15 cellular contexts compared by ENCODE assay signal in genomic region chr2:8257502-8257901, GRCh38.
A peak's percentile ranks its signal among the peaks of the same experiment; 100 is the strongest.
DNase-seq lines count a peak whose midpoint lies in the region; ATAC-seq and TF ChIP-seq lines count a peak whose summit lies in the region.
"Had no signal": no experiment of that assay in that cellular context is flagged by ENCODE, and none has a peak within 500 bp of the region (broad histone marks: within the 10 kb centered on the region; RNA-seq: fewer than 3 reads in every experiment).

No MANE protein-coding gene starts in this region.

- no peaks in the 10 kb centered on the region for H3K4me1 ChIP-seq in adrenal gland (replicated peaks in 1 of 2)
- H3K4me1 ChIP-seq: Caco-2 had no signal

- no peak overlapping the region for H3K4me3 ChIP-seq in adrenal gland

- H3K27ac ChIP-seq in adrenal gland = no peak overlapping the region
- H3K27ac ChIP-seq: 22Rv1 had no signal

- H3K9me3 ChIP-seq in adrenal gland (replicated peaks in 1 of 3) = no peaks in the 10 kb centered on the region
- H3K9me3 ChIP-seq: Caco-2 had no signal

- no peak for ATAC-seq in stimulated activated naive B cell treated with anti-CD40 and anti-IgM and Interleukin-4, amounts not matched to agents 10 μg/mL and 1 μg/mL and 100 μg/mL, for 72 hours (replicated peaks)

- no peaks in the 10 kb centered on the region for H3K36me3 ChIP-seq in adrenal gland (replicated peaks in 1 of 2)

- DNase-seq in NCI-H2227 (lab: John Stamatoyannopoulos, UW; ENCODE audit: unreplicated experiment) (peak; percentile 6), NCI-H2227 treated with DMSO at 0.1 percent for 48 hours (lab: John Stamatoyannopoulos, UW) (no peak), iPS-NIHi7 (ENCODE audit: extremely low spot score) (peak; percentile 20), adrenal gland (no peak), NCI-H2029 (lab: John Stamatoyannopoulos, UW) (no peak)
- no peak for DNase-seq in stimulated activated naive B cell treated with anti-CD40 and anti-IgM and Interleukin-4, amounts not matched to agents 10 μg/mL and 1 μg/mL and 100 μg/mL, for 72 hours
- DNase-seq: Caco-2; CD8-positive, alpha-beta memory T cell; DND-41; GF-D8; IMR-90; KBM-7 had no signal

- TF ChIP-seq CTCF in brain (conservative IDR thresholded peaks at IDR 0.05) = no peak
- TF ChIP-seq CTCF in adrenal gland (IDR thresholded peaks at IDR 0.05) = no peak

- no peaks in the 10 kb centered on the region for H3K36me3 Mint-ChIP-seq in brain
- no peaks in the 10 kb centered on the region for H3K36me3 Mint-ChIP-seq in stimulated activated naive B cell treated with anti-CD40 and anti-IgM and Interleukin-4, amounts not matched to agents 10 μg/mL and 1 μg/mL and 100 μg/mL, for 72 hours

- no peak overlapping the region for H3K4me3 Mint-ChIP-seq in brain
- H3K4me3 Mint-ChIP-seq in stimulated activated naive B cell treated with anti-CD40 and anti-IgM and Interleukin-4, amounts not matched to agents 10 μg/mL and 1 μg/mL and 100 μg/mL, for 72 hours = no peak overlapping the region
- H3K4me3 Mint-ChIP-seq: CD14-positive monocyte; CD8-positive, alpha-beta memory T cell had no signal

- H3K4me1 Mint-ChIP-seq in brain = peaks cover 77% of the 10 kb centered on the region
- peaks cover 12 to 34% of the 10 kb centered on the region in 2 donors for H3K4me1 Mint-ChIP-seq in stimulated activated naive B cell treated with anti-CD40 and anti-IgM and Interleukin-4, amounts not matched to agents 10 μg/mL and 1 μg/mL and 100 μg/mL, for 72 hours

- no peaks in the 10 kb centered on the region for H3K27me3 Mint-ChIP-seq in brain
- peaks cover 33 to 69% of the 10 kb centered on the region in 2 donors for H3K27me3 Mint-ChIP-seq in stimulated activated naive B cell treated with anti-CD40 and anti-IgM and Interleukin-4, amounts not matched to agents 10 μg/mL and 1 μg/mL and 100 μg/mL, for 72 hours
- H3K27me3 Mint-ChIP-seq: CD8-positive, alpha-beta memory T cell had no signal

- TF ChIP-seq POLR2A in adrenal gland (IDR thresholded peaks at IDR 0.05) = no peak

- H3K27ac Mint-ChIP-seq in brain = peak overlapping the region in 3 of 5 experiments; percentile 23 to 84 (median 42)
- no peak overlapping the region for H3K27ac Mint-ChIP-seq in stimulated activated naive B cell treated with anti-CD40 and anti-IgM and Interleukin-4, amounts not matched to agents 10 μg/mL and 1 μg/mL and 100 μg/mL, for 72 hours
- H3K27ac Mint-ChIP-seq: CD14-positive monocyte; CD8-positive, alpha-beta memory T cell had no signal

- intact Hi-C loops in adrenal gland (cut with DNase I) = no loop called here

- no peaks in the 10 kb centered on the region for H3K27me3 ChIP-seq in adrenal gland

- WGBS in adrenal gland, 4 donors = 71 to 88% (median 78%) methylated on average over 4 of the region's 4 CpGs

- H3K9me3 Mint-ChIP-seq in brain = peaks cover 0 to 6% (median 0%) of the 10 kb centered on the region in 5 experiments
- H3K9me3 Mint-ChIP-seq in stimulated activated naive B cell treated with anti-CD40 and anti-IgM and Interleukin-4, amounts not matched to agents 10 μg/mL and 1 μg/mL and 100 μg/mL, for 72 hours = no peaks in the 10 kb centered on the region
- H3K9me3 Mint-ChIP-seq: CD14-positive monocyte had no signal

Comparison
In these comparisons a context has a peak if more than half of its experiments do, and no peak if none do; other contexts are left out.
1. DNase-seq: peak in NCI-H2227 (single experiment) and iPS-NIHi7 (single experiment); none in NCI-H2227 treated with DMSO at 0.1 percent for 48 hours (single experiment), adrenal gland (0 of 7), NCI-H2029 (single experiment) and stimulated activated naive B cell treated with anti-CD40 and anti-IgM and Interleukin-4, amounts not matched to agents 10 μg/mL and 1 μg/mL and 100 μg/mL, for 72 hours (single experiment).